ENCODE assay signal across 25 cellular contexts in the genomic region with DNA sequence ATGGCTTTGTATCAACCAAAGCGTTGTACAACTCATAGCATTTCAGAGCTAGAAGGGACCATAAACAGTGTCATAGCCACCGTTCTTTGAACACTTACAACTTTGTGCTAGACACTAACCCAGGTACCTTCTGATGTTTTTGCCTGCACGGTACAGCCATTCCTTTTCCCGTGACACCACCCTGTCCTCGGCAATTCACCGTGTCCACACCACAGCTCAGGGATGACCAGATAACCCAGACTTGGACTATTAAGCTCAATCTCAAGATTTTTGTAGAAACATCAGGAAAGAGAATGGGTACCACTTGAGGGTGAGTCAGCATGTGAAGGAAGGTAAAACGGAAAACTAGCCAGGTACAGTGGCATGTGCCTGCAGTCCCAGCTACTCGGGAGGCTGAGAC. TPM values are rescaled to one million over a fixed set of nuclear protein-coding genes. Genes with fewer than 3 reads are reported as not detected.
A peak's percentile ranks its signal among the peaks of the same experiment; 100 is the strongest.
DNase-seq lines count a peak whose midpoint lies in the region; ATAC-seq and TF ChIP-seq lines count a peak whose summit lies in the region.
"Had no signal": no experiment of that assay in that cellular context is flagged by ENCODE, and none has a peak within 500 bp of the region (broad histone marks: within the 10 kb centered on the region; RNA-seq: fewer than 3 reads in every experiment).

No MANE protein-coding gene starts in this region.

- H3K4me3 Mint-ChIP-seq in type B pancreatic cell: no peak overlapping the region
- H3K4me3 Mint-ChIP-seq: CD8-positive, alpha-beta T cell had no signal

- H3K9me3 ChIP-seq in lower lobe of right lung: no peaks in the 10 kb centered on the region
- H3K9me3 ChIP-seq: BLaER1 treated with 17β-estradiol and CSF1 and Interleukin-3, amounts not matched to agents 10 nM and 100 nM; Peyer's patch; SJSA1 had no signal

- no peaks in the 10 kb centered on the region for H3K36me3 Mint-ChIP-seq in type B pancreatic cell
- H3K36me3 Mint-ChIP-seq: CD8-positive, alpha-beta T cell had no signal

- peak overlapping the region; percentile 42 for H3K27ac Mint-ChIP-seq in type B pancreatic cell
- H3K27ac Mint-ChIP-seq: CD8-positive, alpha-beta T cell had no signal

- no peak overlapping the region for H3K27ac ChIP-seq in coronary artery
- no peak overlapping the region for H3K27ac ChIP-seq in lower lobe of right lung
- H3K27ac ChIP-seq: 22Rv1; BLaER1 treated with 17β-estradiol and CSF1 and Interleukin-3, amounts not matched to agents 10 nM and 100 nM; HL-60; KMS-11; Peyer's patch; SJSA1 had no signal

- no peaks in the 10 kb centered on the region for H3K27me3 ChIP-seq in lower lobe of right lung (ENCODE audit: low read depth)
- H3K27me3 ChIP-seq: Peyer's patch, SJSA1 had no signal

- no peak for ATAC-seq in activated CD4-positive, CD25-positive, alpha-beta regulatory T cell treated with anti-CD3 and anti-CD28 coated beads, Interleukin-2, amount 50 U/mL, for 24 hours
- ATAC-seq in lower lobe of right lung: no peak
- no peak for ATAC-seq in stimulated activated naive CD8-positive, alpha-beta T cell treated with anti-CD3 and anti-CD28 coated beads, Interleukin-15, Interleukin-2, amounts not matched to agents 100 U/mL and 50 U/mL, for 24 hours
- ATAC-seq: CD8-positive, alpha-beta T cell; Right ventricle myocardium inferior had no signal

- no peak for TF ChIP-seq CTCF in coronary artery (IDR thresholded peaks at IDR 0.05)
- TF ChIP-seq CTCF in lower lobe of right lung (IDR thresholded peaks at IDR 0.05): no peak
- no peak for TF ChIP-seq CTCF in type B pancreatic cell (conservative IDR thresholded peaks at IDR 0.05)

- H3K36me3 ChIP-seq in lower lobe of right lung: no peaks in the 10 kb centered on the region
- H3K36me3 ChIP-seq: BLaER1 treated with 17β-estradiol and CSF1 and Interleukin-3, amounts not matched to agents 10 nM and 100 nM; Peyer's patch; SJSA1 had no signal

- intact Hi-C loops in lower lobe of right lung (cut with DNase I): no loop called here

- H3K27me3 Mint-ChIP-seq in type B pancreatic cell: peaks cover 19% of the 10 kb centered on the region

- H3K4me3 ChIP-seq in coronary artery (no peak overlapping the region), lower lobe of right lung (no peak overlapping the region)
- H3K4me3 ChIP-seq: BLaER1 treated with 17β-estradiol and CSF1 and Interleukin-3, amounts not matched to agents 10 nM and 100 nM; Peyer's patch; SJSA1 had no signal

- H3K4me1 ChIP-seq in lower lobe of right lung: peaks cover 8% of the 10 kb centered on the region

- no peaks in the 10 kb centered on the region for H3K9me3 Mint-ChIP-seq in type B pancreatic cell
- H3K9me3 Mint-ChIP-seq: CD8-positive, alpha-beta T cell had no signal

- peak; percentile 17 for DNase-seq in activated CD4-positive, CD25-positive, alpha-beta regulatory T cell treated with anti-CD3 and anti-CD28 coated beads, Interleukin-2, amount 50 U/mL, for 72 hours
- DNase-seq in coronary artery (ENCODE audit: low spot score) (peak; percentile 45), lower lobe of right lung (peak; percentile 10), type B pancreatic cell (ENCODE audit: extremely low spot score, unreplicated experiment) (no peak), foreskin melanocyte (no peak)
- DNase-seq in effector CD8-positive, alpha-beta T cell (lab: John Stamatoyannopoulos, UW): no peak
- DNase-seq in stimulated activated naive CD8-positive, alpha-beta T cell treated with anti-CD3 and anti-CD28 coated beads, Interleukin-15, Interleukin-2, amounts not matched to agents 100 U/mL and 50 U/mL, for 24 hours: no peak
- DNase-seq: ACHN, DMS153, HCEC 1CT, NCI-H1105, NCI-H1694, NCI-H2081, NCI-H2171, NCI-H345, NCI-H524 treated with DMSO at 0.1 percent for 48 hours had no signal

- H3K4me1 Mint-ChIP-seq in type B pancreatic cell (ENCODE audit: unreplicated experiment): peaks cover 29% of the 10 kb centered on the region

RNA-seq across cellular contexts. Expression of gene CBFB, which starts 9.8 kb away (rescaled TPM):
- total RNA-seq in lower lobe of right lung: 46.9 TPM
- 48.8 and 77.1 TPM in 2 replicates for total RNA-seq in type B pancreatic cell (ENCODE audit: low replicate concordance)

RNA-seq across cellular contexts. Expression of gene CES4A, which starts 30.8 kb away (rescaled TPM):
- 14.8 TPM for total RNA-seq in lower lobe of right lung
- 11.5 and 13.9 TPM in 2 replicates for total RNA-seq in type B pancreatic cell (ENCODE audit: low replicate concordance)
- total RNA-seq: SJSA1 had no signal

RNA-seq across cellular contexts. Expression of gene CES3, which starts 58.1 kb away (rescaled TPM):
- total RNA-seq in lower lobe of right lung (2.5 TPM), type B pancreatic cell (ENCODE audit: low replicate concordance) (0.48 and 1.1 TPM in 2 replicates)
- total RNA-seq: SJSA1 had no signal

Comparison
In these comparisons a context has a peak if more than half of its experiments do, and no peak if none do; other contexts are left out.
1. DNase-seq: peak in activated CD4-positive, CD25-positive, alpha-beta regulatory T cell treated with anti-CD3 and anti-CD28 coated beads, Interleukin-2, amount 50 U/mL, for 72 hours (single experiment), coronary artery (single experiment) and lower lobe of right lung (single experiment); none in type B pancreatic cell (single experiment), foreskin melanocyte (single experiment), effector CD8-positive, alpha-beta T cell (single experiment) and stimulated activated naive CD8-positive, alpha-beta T cell treated with anti-CD3 and anti-CD28 coated beads, Interleukin-15, Interleukin-2, amounts not matched to agents 100 U/mL and 50 U/mL, for 24 hours (single experiment).